ENCODE assay signal across 8 cellular contexts in genomic region chr12:110543252-110543959, GRCh38. TPM values are rescaled to one million over a fixed set of nuclear protein-coding genes. Genes with fewer than 3 reads are reported as not detected.
DNase-seq lines count a peak whose midpoint lies in the region; ATAC-seq and TF ChIP-seq lines count a peak whose summit lies in the region.

No MANE protein-coding gene starts in this region.

- H3K18ac ChIP-seq in trophoblast cell (ENCODE audit: low read length): no peak overlapping the region

- H4K91ac ChIP-seq in trophoblast cell (ENCODE audit: low read depth, low read length): no peak overlapping the region

- no peaks in the 10 kb centered on the region for H3K27me3 Mint-ChIP-seq in naive thymus-derived CD8-positive, alpha-beta T cell

- H4K8ac ChIP-seq in trophoblast cell (ENCODE audit: low read depth, low read length): no peak overlapping the region

- WGBS in esophagus muscularis mucosa: 23% methylated on average over 7 of the region's 7 CpGs
- no CpG with 5 or more reads among the region's 7 CpGs for WGBS in trophoblast cell (ENCODE audit: extremely low coverage, insufficient coverage, insufficient read length)

- H3K79me1 ChIP-seq in trophoblast cell (ENCODE audit: low read length): no peaks in the 10 kb centered on the region

- no peak overlapping the region for H2BK5ac ChIP-seq in trophoblast cell (ENCODE audit: low read depth, low read length, poor library complexity)

- POLR2A ChIA-PET in PC-3 (lab: Charles Lee; ENCODE audit: unreplicated experiment): no interaction called here
- POLR2A ChIA-PET in naive thymus-derived CD8-positive, alpha-beta T cell (lab: Charles Lee): no interaction called here

- H3K4me1 Mint-ChIP-seq in naive thymus-derived CD8-positive, alpha-beta T cell: peaks cover 9 to 29% (median 23%) of the 10 kb centered on the region in 4 donors

- H2BK120ac ChIP-seq in trophoblast cell (ENCODE audit: insufficient read depth, low read length, poor library complexity): no peak overlapping the region

- peaks cover 21% of the 10 kb centered on the region for H3F3A ChIP-seq in PC-3 (ENCODE audit: low read length, unreplicated experiment)

- no peaks in the 10 kb centered on the region for H3K27me3 ChIP-seq in PC-3 (ENCODE audit: low read length)
- no peaks in the 10 kb centered on the region for H3K27me3 ChIP-seq in esophagus muscularis mucosa
- H3K27me3 ChIP-seq in trophoblast cell (ENCODE audit: insufficient read depth, low read length): no peaks in the 10 kb centered on the region
- H3K27me3 ChIP-seq in MG63: no peaks in the 10 kb centered on the region

- H3K27ac ChIP-seq in PC-3 (ENCODE audit: low read length): no peak overlapping the region
- H3K27ac ChIP-seq in esophagus muscularis mucosa (replicated peaks in 1 of 4): peak overlapping the region; percentile 83 to 92 (median 89)
- H3K27ac ChIP-seq in trophoblast cell (ENCODE audit: low read depth, low read length): no peak overlapping the region

- no TSS peak for BruUV-seq in PC-3 (replicated peaks; lab: Mats Ljungman, UMichigan)

- H3K9ac ChIP-seq in PC-3 (ENCODE audit: low read length): no peak overlapping the region
- H3K9ac ChIP-seq in trophoblast cell (ENCODE audit: low read length): no peak overlapping the region

- H2AK5ac ChIP-seq in trophoblast cell (ENCODE audit: low read length): no peak overlapping the region

- H2BK12ac ChIP-seq in trophoblast cell (ENCODE audit: low read length): no peak overlapping the region

- no peak overlapping the region for H3K14ac ChIP-seq in trophoblast cell (ENCODE audit: low read length)

- H4K12ac ChIP-seq in trophoblast cell (ENCODE audit: low read depth, low read length): no peak overlapping the region

- H3K79me2 ChIP-seq in PC-3 (ENCODE audit: low read length): peaks cover 52% of the 10 kb centered on the region
- H3K79me2 ChIP-seq in trophoblast cell (ENCODE audit: control insufficient read depth, insufficient read depth, low read length, poor library complexity): no peaks in the 10 kb centered on the region

- H3K36me3 ChIP-seq in PC-3 (ENCODE audit: low read depth, low read length): peaks cover 36% of the 10 kb centered on the region
- peaks cover 0 to 27% (median 13%) of the 10 kb centered on the region in 4 donors for H3K36me3 ChIP-seq in esophagus muscularis mucosa
- H3K36me3 ChIP-seq in trophoblast cell (ENCODE audit: control insufficient read depth in 1 of 2, insufficient read depth in 2 of 2, low read length in 2 of 2): peaks cover 4 to 6% of the 10 kb centered on the region in 2 experiments
- H3K36me3 ChIP-seq in MG63: peaks cover 31% of the 10 kb centered on the region

- TF ChIP-seq CTCF in PC-3 (conservative IDR thresholded peaks at IDR 0.05; ENCODE audit: low read depth, low read length): no peak
- TF ChIP-seq CTCF in esophagus muscularis mucosa (IDR thresholded peaks at IDR 0.05): no peak

- peak overlapping the region in 1 of 10 donors; percentile 20 for H3K4me3 Mint-ChIP-seq in naive thymus-derived CD8-positive, alpha-beta T cell

- H3K9me3 Mint-ChIP-seq in naive thymus-derived CD8-positive, alpha-beta T cell: no peaks in the 10 kb centered on the region

- no peaks in the 10 kb centered on the region for H3K9me2 ChIP-seq in PC-3 (replicated peaks; ENCODE audit: low read length)

- H3K4me2 ChIP-seq in PC-3 (ENCODE audit: low read length): no peak overlapping the region
- H3K4me2 ChIP-seq in trophoblast cell (ENCODE audit: low read length): no peak overlapping the region

- ATAC-seq in PC-3 (no peak), GM21367 (IDR thresholded peaks at IDR 0.05; ENCODE audit: unreplicated experiment) (no peak)
- ATAC-seq in naive thymus-derived CD8-positive, alpha-beta T cell: no peak

- no peak overlapping the region for H2AFZ ChIP-seq in PC-3 (ENCODE audit: low read length)
- H2AFZ ChIP-seq in trophoblast cell (ENCODE audit: insufficient read depth, low read length, poor library complexity): no peak overlapping the region

- TF ChIP-seq EP300 in esophagus muscularis mucosa (IDR thresholded peaks at IDR 0.05): peak; percentile 59

- peaks cover 33% of the 10 kb centered on the region for H3K4me1 ChIP-seq in PC-3 (ENCODE audit: insufficient read depth, low read length)
- peaks cover 56 to 100% (median 93%) of the 10 kb centered on the region in 4 donors for H3K4me1 ChIP-seq in esophagus muscularis mucosa
- peaks cover 0 to 5% of the 10 kb centered on the region in 2 experiments for H3K4me1 ChIP-seq in trophoblast cell (ENCODE audit: control insufficient read depth in 1 of 2, insufficient read depth in 2 of 2, low read length in 2 of 2)

- no peak overlapping the region for H3K4ac ChIP-seq in trophoblast cell (ENCODE audit: low read depth, low read length)

- DNase-seq in Caki2 (ENCODE audit: low read depth) (peak; percentile 74), PC-3 (peak; percentile 7), esophagus muscularis mucosa (ENCODE audit: extremely low spot score) (peak; percentile 98), trophoblast cell (no peak), KBM-7 (no peak), MG63 (no peak)
- DNase-seq in naive thymus-derived CD8-positive, alpha-beta T cell: no peak

- CTCF ChIA-PET in PC-3 (lab: Charles Lee): no interaction called here

- no peak for TF ChIP-seq POLR2A in esophagus muscularis mucosa (IDR thresholded peaks at IDR 0.05; ENCODE audit: low read depth)

- peak overlapping the region in 9 of 10 donors; percentile 10 to 81 (median 67) for H3K27ac Mint-ChIP-seq in naive thymus-derived CD8-positive, alpha-beta T cell

- no peak overlapping the region for H3K23ac ChIP-seq in trophoblast cell (ENCODE audit: low read length)

- H3K4me3 ChIP-seq in PC-3 (ENCODE audit: low read length): no peak overlapping the region
- H3K4me3 ChIP-seq in esophagus muscularis mucosa: peak overlapping the region in 3 of 4 donors; percentile 10 to 23 (median 13)
- H3K4me3 ChIP-seq in trophoblast cell (ENCODE audit: low read depth, low read length): no peak overlapping the region
- no peak overlapping the region for H3K4me3 ChIP-seq in MG63

- H3K36me3 Mint-ChIP-seq in naive thymus-derived CD8-positive, alpha-beta T cell: peaks cover 2 to 77% (median 4%) of the 10 kb centered on the region in 3 donors

- peaks cover 14% of the 10 kb centered on the region for H4K20me1 ChIP-seq in PC-3 (ENCODE audit: low read length)

- intact Hi-C loops in PC-3 (cut with micrococcal nuclease): no loop called here
- intact Hi-C loops in esophagus muscularis mucosa (cut with DNase I): no loop called here

- H3K9me3 ChIP-seq in PC-3 (ENCODE audit: low read length): no peaks in the 10 kb centered on the region
- H3K9me3 ChIP-seq in esophagus muscularis mucosa: no peaks in the 10 kb centered on the region
- no peaks in the 10 kb centered on the region for H3K9me3 ChIP-seq in trophoblast cell (ENCODE audit: insufficient read depth, low read depth, low read length)
- H3K9me3 ChIP-seq in MG63: no peaks in the 10 kb centered on the region

- in situ Hi-C loops in Caki2 (cut with HindIII; ENCODE audit: low pct_unique_long_range_greater_than_20kb, low sequenced_read_pairs) (no loop called here), KBM-7 (cut with MboI; ENCODE audit: low pct_unique_long_range_greater_than_20kb, low sequenced_read_pairs) (no loop called here)

RNA-seq across cellular contexts. Expression of gene PPTC7, which starts 39.7 kb away (rescaled TPM):
- total RNA-seq in Caki2 (2014; rRNA removed; shearing (Covaris generic); ENCODE audit: low replicate concordance): 6.1 TPM in 2 replicates
- total RNA-seq in PC-3 (2014; rRNA removed) (9.0 and 16.0 TPM in 2 replicates), esophagus muscularis mucosa (10 to 100 TPM; 36.6 to 55.6 (median 53.2) TPM)
- total RNA-seq in naive thymus-derived CD8-positive, alpha-beta T cell: 10 to 100 TPM; 34.4 to 34.8 TPM
- 10 to 100 TPM in 1 of 3 donors, 1 to 10 TPM in 2; 7.6 to 10.2 (median 9.6) TPM for polyA plus RNA-seq in naive thymus-derived CD8-positive, alpha-beta T cell
- 9.9 and 10.1 TPM in 2 replicates for polyA plus RNA-seq in trophoblast cell (2013)
- total RNA-seq in MG63 (2014; rRNA removed; shearing (Covaris generic); ENCODE audit: low replicate concordance): 4.4 and 11.0 TPM in 2 replicates

RNA-seq across cellular contexts. Expression of gene RAD9B, which starts 41.3 kb away (rescaled TPM):
- total RNA-seq in Caki2 (2014; rRNA removed; shearing (Covaris generic); ENCODE audit: low replicate concordance): 2.8 and 20.2 TPM in 2 replicates
- total RNA-seq in PC-3 (2014; rRNA removed) (0.40 and 0.52 TPM in 2 replicates), esophagus muscularis mucosa (1 to 10 TPM in 3 of 4 donors, under 1 TPM in 1; 0.98 to 5.0 (median 2.0) TPM)
- total RNA-seq in naive thymus-derived CD8-positive, alpha-beta T cell: 1 to 10 TPM; 2.7 to 3.8 TPM
- 1 to 10 TPM in 2 of 3 donors, under 1 TPM in 1; 0.89 to 1.3 (median 1.0) TPM for polyA plus RNA-seq in naive thymus-derived CD8-positive, alpha-beta T cell
- polyA plus RNA-seq in trophoblast cell (2013): 0.08 and 0.11 TPM in 2 replicates
- 0.25 and 2.0 TPM in 2 replicates for total RNA-seq in MG63 (2014; rRNA removed; shearing (Covaris generic); ENCODE audit: low replicate concordance)

RNA-seq across cellular contexts. Expression of gene VPS29, which starts 41.5 kb away (rescaled TPM):
- 45.8 and 49.3 TPM in 2 replicates for total RNA-seq in Caki2 (2014; rRNA removed; shearing (Covaris generic); ENCODE audit: low replicate concordance)
- 96.5 and 114 TPM in 2 replicates for total RNA-seq in PC-3 (2014; rRNA removed)
- total RNA-seq in esophagus muscularis mucosa: 100 to 1,000 TPM; 126 to 166 (median 156) TPM
- 100 to 1,000 TPM; 126 to 130 TPM for total RNA-seq in naive thymus-derived CD8-positive, alpha-beta T cell
- 100 to 1,000 TPM; 128 to 167 (median 167) TPM for polyA plus RNA-seq in naive thymus-derived CD8-positive, alpha-beta T cell
- 110 and 119 TPM in 2 replicates for polyA plus RNA-seq in trophoblast cell (2013)
- 33.5 and 59.1 TPM in 2 replicates for total RNA-seq in MG63 (2014; rRNA removed; shearing (Covaris generic); ENCODE audit: low replicate concordance)

Comparison
In these comparisons a context has a peak if more than half of its experiments do, and no peak if none do; other contexts are left out.
1. DNase-seq: peak in Caki2 (single experiment), PC-3 (single experiment) and esophagus muscularis mucosa (single experiment); none in naive thymus-derived CD8-positive, alpha-beta T cell (0 of 10), trophoblast cell (0 of 2), KBM-7 (single experiment) and MG63 (single experiment).
2. H3K27ac ChIP-seq: peak in esophagus muscularis mucosa (4 of 4); none in PC-3 (single experiment) and trophoblast cell (single experiment).
3. H3K4me3 ChIP-seq: peak in esophagus muscularis mucosa (3 of 4); none in PC-3 (single experiment), trophoblast cell (single experiment) and MG63 (single experiment).